ENCODE assay signal across 7 cellular contexts in genomic region chr20:41316602-41317535, GRCh38.
DNase-seq lines count a peak whose midpoint lies in the region; ATAC-seq lines count a peak whose summit lies in the region.

No MANE protein-coding gene starts in this region.

- peaks cover 8% of the 10 kb centered on the region for H3K4me1 Mint-ChIP-seq in central memory CD8-positive, alpha-beta T cell

- ATAC-seq in GM18499 (IDR thresholded peaks at IDR 0.05; ENCODE audit: insufficient read depth, unreplicated experiment), result peak; percentile 40
- ATAC-seq in HG02759 (IDR thresholded peaks at IDR 0.05; ENCODE audit: unreplicated experiment), result peak; percentile 70
- ATAC-seq in activated CD4-positive, CD25-positive, alpha-beta regulatory T cell treated with anti-CD3 and anti-CD28 coated beads, Interleukin-2, amount 50 U/mL, for 24 hours, result peak; percentile 61 to 62
- ATAC-seq in central memory CD8-positive, alpha-beta T cell (replicated peaks; ENCODE audit: extremely low read depth, poor library complexity, severe bottlenecking), result peak; percentile 33

- H3K27me3 Mint-ChIP-seq in central memory CD8-positive, alpha-beta T cell, result no peaks in the 10 kb centered on the region

- peak overlapping the region; percentile 83 for H3K27ac Mint-ChIP-seq in central memory CD8-positive, alpha-beta T cell (ENCODE audit: low read depth)

- H3K36me3 Mint-ChIP-seq in central memory CD8-positive, alpha-beta T cell (ENCODE audit: insufficient read depth), result peaks cover 2% of the 10 kb centered on the region

- H3K9me3 Mint-ChIP-seq in central memory CD8-positive, alpha-beta T cell, result no peaks in the 10 kb centered on the region

- peak overlapping the region; percentile 83 for H3K4me3 Mint-ChIP-seq in central memory CD8-positive, alpha-beta T cell

- DNase-seq in NCI-H146 (lab: John Stamatoyannopoulos, UW) (peak; percentile 81), kidney glomerular epithelial cell (lab: John Stamatoyannopoulos, UW) (peak; percentile 57)
- DNase-seq in central memory CD8-positive, alpha-beta T cell (ENCODE audit: low spot score in 2 of 2), result peak; percentile 27 to 32
- peak; percentile 50 to 73 (median 70) for DNase-seq in stimulated activated CD4-positive, alpha-beta T cell treated with anti-CD3 and anti-CD28 coated beads, Interleukin-1b, Interleukin-23, amount 100 ng/mL, for 24 hours (ENCODE audit: low read depth in 4 of 4, low spot score in 1 of 4)

Comparison
In these comparisons a context has a peak if more than half of its experiments do, and no peak if none do; other contexts are left out.
1. Peak in every context shown above with its lines: DNase-seq and ATAC-seq.
2. DNase-seq: peak in every context shown above with its lines; median percentile 81 in NCI-H146; 70 in stimulated activated CD4-positive, alpha-beta T cell treated with anti-CD3 and anti-CD28 coated beads, Interleukin-1b, Interleukin-23, amount 100 ng/mL, for 24 hours; 57 in kidney glomerular epithelial cell; 30 in central memory CD8-positive, alpha-beta T cell.